In genomic region chr3:170639003-170639402, GRCh38 we compare ENCODE assay signal across 17 cellular contexts. TPM values are rescaled to one million over a fixed set of nuclear protein-coding genes. Genes with fewer than 3 reads are reported as not detected.
A peak's percentile ranks its signal among the peaks of the same experiment; 100 is the strongest.
DNase-seq lines count a peak whose midpoint lies in the region; ATAC-seq and TF ChIP-seq lines count a peak whose summit lies in the region.
"Had no signal": no experiment of that assay in that cellular context is flagged by ENCODE, and none has a peak within 500 bp of the region (broad histone marks: within the 10 kb centered on the region; RNA-seq: fewer than 3 reads in every experiment).

No MANE protein-coding gene starts in this region.

- ATAC-seq in GM18502 (IDR thresholded peaks at IDR 0.05; ENCODE audit: poor library complexity, unreplicated experiment) (no peak), GM19351 (IDR thresholded peaks at IDR 0.05; ENCODE audit: unreplicated experiment) (no peak)

- H3K27me3 ChIP-seq in esophagus muscularis mucosa = no peaks in the 10 kb centered on the region

- H3K4me3 ChIP-seq in esophagus muscularis mucosa = no peak overlapping the region
- H3K4me3 ChIP-seq: BLaER1 had no signal

- 85% methylated on average over 5 of the region's 5 CpGs for WGBS in esophagus muscularis mucosa

- no peak for TF ChIP-seq CTCF in esophagus muscularis mucosa (IDR thresholded peaks at IDR 0.05)

- H3K9me3 ChIP-seq in esophagus muscularis mucosa = no peaks in the 10 kb centered on the region

- H3K36me3 ChIP-seq in esophagus muscularis mucosa = no peaks in the 10 kb centered on the region
- H3K36me3 ChIP-seq: BLaER1 had no signal

- no peak for TF ChIP-seq POLR2A in esophagus muscularis mucosa (IDR thresholded peaks at IDR 0.05; ENCODE audit: low read depth)

- peaks cover 0 to 9% (median 1%) of the 10 kb centered on the region in 4 donors for H3K4me1 ChIP-seq in esophagus muscularis mucosa

- intact Hi-C loops in esophagus muscularis mucosa (cut with DNase I) = no loop called here

- no peak overlapping the region for H3K27ac ChIP-seq in esophagus muscularis mucosa (replicated peaks in 1 of 4)
- H3K27ac ChIP-seq: BLaER1 had no signal

- TF ChIP-seq EP300 in esophagus muscularis mucosa (IDR thresholded peaks at IDR 0.05) = no peak

- DNase-seq in NCI-H2171 treated with DMSO at 0.1 percent for 48 hours (lab: John Stamatoyannopoulos, UW) (peak; percentile 40), NCI-H2171 (lab: John Stamatoyannopoulos, UW) (no peak), NCI-H446 (lab: John Stamatoyannopoulos, UW) (peak; percentile 57 to 87), cerebellar cortex (ENCODE audit: low spot score) (peak; percentile 94), esophagus muscularis mucosa (ENCODE audit: extremely low spot score) (peak; percentile 12), GOT3 (lab: John Stamatoyannopoulos, UW) (no peak)
- DNase-seq: 8988T; CD4-positive, alpha-beta memory T cell; DMS53; DND-41; EL; H9 had no signal

RNA-seq across cellular contexts. Expression of gene SLC7A14, which starts 53.1 kb away (rescaled TPM):
- 1 to 10 TPM in 1 of 4 donors, under 1 TPM in 3; 0.42 to 1.3 (median 0.58) TPM for total RNA-seq in esophagus muscularis mucosa
- total RNA-seq: A673; CD4-positive, alpha-beta memory T cell; HT-29 had no signal

Comparison
In these comparisons a context has a peak if more than half of its experiments do, and no peak if none do; other contexts are left out.
1. DNase-seq: peak in NCI-H2171 treated with DMSO at 0.1 percent for 48 hours (single experiment), NCI-H446 (2 of 2), cerebellar cortex (single experiment) and esophagus muscularis mucosa (single experiment); none in NCI-H2171 (single experiment) and GOT3 (single experiment).